1 cellular context compared by ENCODE assay signal in genomic region chr16:154223-155030, GRCh38.
TF ChIP-seq lines count a peak whose summit lies in the region.

No MANE protein-coding gene starts in this region.

TF ChIP-seq in HEK293, 187 proteins besides CTCF, POLR2A, EP300 and RAD21 (continued from another document and continues in another):
- no peak for TF ChIP-seq ZNF280D (tag by site-specific recombination; IDR thresholded peaks at IDR 0.05)
- TF ChIP-seq ZNF18 (tag by site-specific recombination; IDR thresholded peaks at IDR 0.05), result no peak
- TF ChIP-seq ZBTB20 (tag by site-specific recombination; IDR thresholded peaks at IDR 0.05), result peak; percentile 38; the same call in 1 of the 2 replicates
- no peak for TF ChIP-seq ZNF221 (tag by site-specific recombination; IDR thresholded peaks at IDR 0.05; ENCODE audit: borderline replicate concordance)
- no peak for TF ChIP-seq ZNF184 (tag by site-specific recombination; IDR thresholded peaks at IDR 0.05)
- peak; percentile 94 for TF ChIP-seq GLIS1 (tag by site-specific recombination; IDR thresholded peaks at IDR 0.05)
- peak; percentile 85 for TF ChIP-seq ZFHX2 (tag by site-specific recombination; conservative IDR thresholded peaks at IDR 0.05)
- no peak for TF ChIP-seq ZNF704 (tag by site-specific recombination; IDR thresholded peaks at IDR 0.05)
- TF ChIP-seq ZNF155 (tag by site-specific recombination; IDR thresholded peaks at IDR 0.05), result no peak
- TF ChIP-seq BCL6B (tag by site-specific recombination; IDR thresholded peaks at IDR 0.05), result no peak
- no peak for TF ChIP-seq ZNF785 (tag by site-specific recombination; IDR thresholded peaks at IDR 0.05)
- TF ChIP-seq HIC1 (tag by site-specific recombination; IDR thresholded peaks at IDR 0.05), result no peak
- no peak for TF ChIP-seq ZNF202 (tag by site-specific recombination; IDR thresholded peaks at IDR 0.05; ENCODE audit: borderline replicate concordance)
- TF ChIP-seq ZBTB6 (tag by site-specific recombination; IDR thresholded peaks at IDR 0.05), result no peak
- TF ChIP-seq YY1 (tag by site-specific recombination; IDR thresholded peaks at IDR 0.05), result no peak
- no peak for TF ChIP-seq ZSCAN23 (tag by site-specific recombination; IDR thresholded peaks at IDR 0.05)
- peak; percentile 73 for TF ChIP-seq SP3 (tag by site-specific recombination; IDR thresholded peaks at IDR 0.05)
- no peak for TF ChIP-seq ZNF112 (tag by site-specific recombination; IDR thresholded peaks at IDR 0.05)
- TF ChIP-seq ZBTB10 (tag by site-specific recombination; IDR thresholded peaks at IDR 0.05), result 0 out of 2 replicates have a peak, but pooled peaks have one; percentile 30
- TF ChIP-seq ZFP69B (tag by site-specific recombination; IDR thresholded peaks at IDR 0.05), result no peak
- TF ChIP-seq ZNF521 (tag by site-specific recombination; IDR thresholded peaks at IDR 0.05), result no peak
- no peak for TF ChIP-seq ZNF560 (tag by site-specific recombination; IDR thresholded peaks at IDR 0.05; ENCODE audit: borderline replicate concordance)
- no peak for TF ChIP-seq ZNF488 (tag by site-specific recombination; IDR thresholded peaks at IDR 0.05)
- TF ChIP-seq ZNF707 (tag by site-specific recombination; IDR thresholded peaks at IDR 0.05), result no peak
- peak; percentile 47 for TF ChIP-seq ZBTB8A (tag by site-specific recombination; IDR thresholded peaks at IDR 0.05)
- no peak for TF ChIP-seq ZNF146 (tag by site-specific recombination; IDR thresholded peaks at IDR 0.05)
- TF ChIP-seq ZNF513 (tag by site-specific recombination; IDR thresholded peaks at IDR 0.05), result no peak
- TF ChIP-seq KLF7 (tag by site-specific recombination; IDR thresholded peaks at IDR 0.05; ENCODE audit: borderline replicate concordance), result no peak
- TF ChIP-seq ZNF561 (tag by site-specific recombination; IDR thresholded peaks at IDR 0.05; ENCODE audit: borderline replicate concordance), result 0 out of 2 replicates have a peak, but pooled peaks have one; percentile 51
- no peak for TF ChIP-seq ZFP3 (tag by site-specific recombination; IDR thresholded peaks at IDR 0.05; ENCODE audit: low read depth)
- no peak for TF ChIP-seq ZNF549 (tag by site-specific recombination; IDR thresholded peaks at IDR 0.05)
- TF ChIP-seq YY2 (tag by site-specific recombination; IDR thresholded peaks at IDR 0.05), result no peak
- no peak for TF ChIP-seq ZNF529 (tag by site-specific recombination; IDR thresholded peaks at IDR 0.05; ENCODE audit: insufficient replicate concordance)
- 0 out of 2 replicates have a peak, but pooled peaks have one; percentile 14 for TF ChIP-seq ZNF692 (tag by site-specific recombination; IDR thresholded peaks at IDR 0.05)
- peak; percentile 34; the same call in 1 of the 2 replicates for TF ChIP-seq ZBTB17 (tag by site-specific recombination; IDR thresholded peaks at IDR 0.05)
- peak; percentile 63; the same call in 1 of the 2 replicates for TF ChIP-seq ZNF341 (tag by site-specific recombination; IDR thresholded peaks at IDR 0.05; ENCODE audit: low read depth)
- TF ChIP-seq ZNF555 (tag by site-specific recombination; conservative IDR thresholded peaks at IDR 0.05), result no peak
- peak; percentile 73 for TF ChIP-seq SP2 (tag by site-specific recombination; IDR thresholded peaks at IDR 0.05)
- no peak for TF ChIP-seq KLF16 (tag by site-specific recombination; IDR thresholded peaks at IDR 0.05)
- TF ChIP-seq KLF1 (tag by site-specific recombination; IDR thresholded peaks at IDR 0.05), result peak; percentile 45
- peak; percentile 41; the same call in 1 of the 2 replicates for TF ChIP-seq ZNF777 (tag by site-specific recombination; IDR thresholded peaks at IDR 0.05; ENCODE audit: borderline replicate concordance)
- TF ChIP-seq BCL11A (tag by site-specific recombination; IDR thresholded peaks at IDR 0.05; ENCODE audit: low read depth), result no peak
- TF ChIP-seq ZNF2 (tag by site-specific recombination; IDR thresholded peaks at IDR 0.05), result 0 out of 2 replicates have a peak, but pooled peaks have one; percentile 27
- no peak for TF ChIP-seq ZNF48 (tag by site-specific recombination; IDR thresholded peaks at IDR 0.05)
- no peak for TF ChIP-seq ZNF580 (tag by site-specific recombination; IDR thresholded peaks at IDR 0.05)
